ENCODE assay signal across 8 cellular contexts in genomic region chr14:56117765-56118610, GRCh38. TPM values are rescaled to one million over a fixed set of nuclear protein-coding genes. Genes with fewer than 3 reads are reported as not detected.
DNase-seq lines count a peak whose midpoint lies in the region; ATAC-seq and TF ChIP-seq lines count a peak whose summit lies in the region.

Gene PELI2, plus strand, starts transcription at chr14:56118411. Its CDS starts 250 bp downstream, at chr14:56118661.

- no peaks in the 10 kb centered on the region for H3K36me3 Mint-ChIP-seq in activated naive CD8-positive, alpha-beta T cell treated with anti-CD3 and anti-CD28 coated beads, Interleukin-2, amount 50 U/mL, for 24 hours (ENCODE audit: low read depth)

- H4K8ac ChIP-seq in trophoblast cell (ENCODE audit: low read depth, low read length) = peak within 1 kb of the TSS; percentile 61

- H4K12ac ChIP-seq in trophoblast cell (ENCODE audit: low read depth, low read length) = peak within 1 kb of the TSS; percentile 28

- H3K4ac ChIP-seq in trophoblast cell (ENCODE audit: low read depth, low read length) = no peak within 1 kb of the TSS

- H2BK12ac ChIP-seq in trophoblast cell (ENCODE audit: low read length) = peak within 1 kb of the TSS; percentile 53

- H3K18ac ChIP-seq in trophoblast cell (ENCODE audit: low read length) = peak within 1 kb of the TSS; percentile 87

- H3K79me2 ChIP-seq in HCT116 (ENCODE audit: insufficient read depth, low read length) (no peaks in the 10 kb centered on the region), trophoblast cell (ENCODE audit: control insufficient read depth, insufficient read depth, low read length, poor library complexity) (peaks cover 2% of the 10 kb centered on the region)

- H3K4me2 ChIP-seq in HCT116 (ENCODE audit: low read length) = peak within 1 kb of the TSS; percentile 95
- H3K4me2 ChIP-seq in trophoblast cell (ENCODE audit: low read length) = peak within 1 kb of the TSS; percentile 96

- peak within 1 kb of the TSS; percentile 27; the same call in 1 of the 2 replicates for H3K27ac ChIP-seq in HCT116 (ENCODE audit: low read depth, low read length)
- H3K27ac ChIP-seq in trophoblast cell (ENCODE audit: low read depth, low read length) = no peak within 1 kb of the TSS
- peak within 1 kb of the TSS; percentile 45 to 91 (median 84) for H3K27ac ChIP-seq in thyroid gland

- H3K4me3 Mint-ChIP-seq in activated naive CD8-positive, alpha-beta T cell treated with anti-CD3 and anti-CD28 coated beads, Interleukin-2, amount 50 U/mL, for 24 hours = peak within 1 kb of the TSS; percentile 87

- peak within 1 kb of the TSS; percentile 6 for H4K91ac ChIP-seq in trophoblast cell (ENCODE audit: low read depth, low read length)

- H3K14ac ChIP-seq in trophoblast cell (ENCODE audit: low read length) = no peak within 1 kb of the TSS

- WGBS in trophoblast cell (ENCODE audit: extremely low coverage, insufficient coverage, insufficient read length) = no CpG with 5 or more reads among the region's 96 CpGs
- WGBS in thyroid gland, 2 donors = 1 to 2% methylated on average over 31 to 43 of the region's 96 CpGs

- peak within 1 kb of the TSS; percentile 58 for H2BK120ac ChIP-seq in trophoblast cell (ENCODE audit: insufficient read depth, low read length, poor library complexity)

- H3K9ac ChIP-seq in HCT116 (ENCODE audit: low read length) (no peak within 1 kb of the TSS), trophoblast cell (ENCODE audit: low read length) (peak within 1 kb of the TSS; percentile 59)

- peak; percentile 65 for DNase-seq in EL
- peak; percentile 15 for DNase-seq in HCT116 (ENCODE audit: low read depth, low spot score)
- DNase-seq in NB4 (ENCODE audit: low read depth) = peak; percentile 71
- DNase-seq in SW480 (ENCODE audit: low spot score) = peak; percentile 65
- peak; percentile 71 for DNase-seq in activated naive CD8-positive, alpha-beta T cell treated with anti-CD3 and anti-CD28 coated beads, Interleukin-2, amount 50 U/mL, for 24 hours
- DNase-seq in cardiac septum (ENCODE audit: low spot score) = peak; percentile 89
- peak in 1 of 2 donors; percentile 52 for DNase-seq in trophoblast cell
- DNase-seq in thyroid gland = peak; percentile 87 to 88

- peaks cover 34% of the 10 kb centered on the region for H3K4me1 Mint-ChIP-seq in activated naive CD8-positive, alpha-beta T cell treated with anti-CD3 and anti-CD28 coated beads, Interleukin-2, amount 50 U/mL, for 24 hours

- H3K27me3 ChIP-seq in HCT116 (ENCODE audit: insufficient read depth, low read length) (peaks cover 76% of the 10 kb centered on the region), trophoblast cell (ENCODE audit: insufficient read depth, low read length) (peaks cover 6% of the 10 kb centered on the region), thyroid gland (no peaks in the 10 kb centered on the region)

- POLR2A ChIA-PET in HCT116 (lab: Charles Lee) = interaction anchor here (1.0 kb wide), 2 partner anchors 9 to 14 kb away, joined by 3 read pairs; no protein-coding TSS in a partner anchor

- H3K9me3 Mint-ChIP-seq in activated naive CD8-positive, alpha-beta T cell treated with anti-CD3 and anti-CD28 coated beads, Interleukin-2, amount 50 U/mL, for 24 hours = no peaks in the 10 kb centered on the region

- TF ChIP-seq CTCF in HCT116 (IDR thresholded peaks at IDR 0.05 in 2 of 3, conservative IDR thresholded peaks at IDR 0.05 in 1 of 3; ENCODE audit: borderline replicate concordance in 1 of 3, insufficient read depth in 1 of 3, low read depth in 2 of 3, low read length in 2 of 3) (no peak), NB4 (IDR thresholded peaks at IDR 0.05; ENCODE audit: low read depth, low read length) (no peak), thyroid gland (IDR thresholded peaks at IDR 0.05) (peak in 3 of 6 experiments; percentile 11 to 27 (median 19))

- TF ChIP-seq POLR2A in HCT116 (IDR thresholded peaks at IDR 0.05; ENCODE audit: borderline replicate concordance, extremely low read depth, insufficient read depth, insufficient read length) (no peak), NB4 (IDR thresholded peaks at IDR 0.05; ENCODE audit: extremely low read depth, insufficient read length) (no peak), thyroid gland (IDR thresholded peaks at IDR 0.05) (peak; percentile 47 to 92)

- H3K23ac ChIP-seq in trophoblast cell (ENCODE audit: low read length) = no peak within 1 kb of the TSS

- H3K27ac Mint-ChIP-seq in activated naive CD8-positive, alpha-beta T cell treated with anti-CD3 and anti-CD28 coated beads, Interleukin-2, amount 50 U/mL, for 24 hours = peak within 1 kb of the TSS; percentile 75

- peak within 1 kb of the TSS; percentile 27 for H2BK5ac ChIP-seq in trophoblast cell (ENCODE audit: low read depth, low read length, poor library complexity)

- H2AK5ac ChIP-seq in trophoblast cell (ENCODE audit: low read length) = no peak within 1 kb of the TSS

- intact Hi-C loops in HCT116 (cut with micrococcal nuclease) = loop anchor here (2.0 kb wide), 1 partner anchor 35 kb away; no protein-coding TSS in a partner anchor
- intact Hi-C loops in cardiac septum (cut with DNase I) = loop anchor here (5.0 kb wide), 2 partner anchors 104 to 224 kb away; no protein-coding TSS in a partner anchor
- intact Hi-C loops in thyroid gland (cut with DNase I) = no loop called here

- peak; percentile 86 for ATAC-seq in HCT116
- ATAC-seq in activated naive CD8-positive, alpha-beta T cell treated with anti-CD3 and anti-CD28 coated beads, Interleukin-2, amount 50 U/mL, for 24 hours = peak; percentile 81

- RAD21 ChIA-PET in HCT116 (lab: Charles Lee; ENCODE audit: low non-redundant PET in 1 of 2, low total read pairs in 2 of 2, uncharacterized antibody in 2 of 2, unreplicated experiment in 2 of 2) = no interaction called here

- no peaks in the 10 kb centered on the region for H4K20me1 ChIP-seq in HCT116 (ENCODE audit: insufficient read depth)

- no peaks in the 10 kb centered on the region for H3K9me2 ChIP-seq in HCT116 (ENCODE audit: insufficient read depth)

- BruUV-seq in HCT116 (replicated peaks; lab: Mats Ljungman, UMichigan) = no TSS peak

- TF ChIP-seq RAD21 in HCT116 (IDR thresholded peaks at IDR 0.05; ENCODE audit: low read depth) = no peak

- no peaks in the 10 kb centered on the region for H3K9me3 ChIP-seq in HCT116 (ENCODE audit: control insufficient read depth in 1 of 2, insufficient read depth in 1 of 2, low read depth in 1 of 2, low read length in 2 of 2)
- H3K9me3 ChIP-seq in trophoblast cell (ENCODE audit: insufficient read depth, low read depth, low read length) = no peaks in the 10 kb centered on the region
- H3K9me3 ChIP-seq in thyroid gland = no peaks in the 10 kb centered on the region

- H3K27me3 Mint-ChIP-seq in activated naive CD8-positive, alpha-beta T cell treated with anti-CD3 and anti-CD28 coated beads, Interleukin-2, amount 50 U/mL, for 24 hours = peaks cover 13% of the 10 kb centered on the region

- CTCF ChIA-PET in HCT116 (lab: Charles Lee) = interaction anchor here (1.0 kb wide), 1 partner anchor 223 kb away, joined by 4 read pairs; no protein-coding TSS in a partner anchor

- H3K4me1 ChIP-seq in HCT116 (ENCODE audit: control insufficient read depth in 1 of 2, insufficient read depth in 2 of 2, low read length in 2 of 2) (peaks cover 0 to 12% of the 10 kb centered on the region in 2 experiments; a peak in 2 of 4 replicates), trophoblast cell (ENCODE audit: control insufficient read depth in 1 of 2, insufficient read depth in 2 of 2, low read length in 2 of 2) (peaks cover 0 to 3% of the 10 kb centered on the region in 2 experiments), thyroid gland (peaks cover 11 to 13% of the 10 kb centered on the region in 2 donors)

- H2AFZ ChIP-seq in HCT116 (ENCODE audit: low read depth, low read length, poor library complexity, severe bottlenecking) (peak within 1 kb of the TSS; percentile 56), trophoblast cell (ENCODE audit: insufficient read depth, low read length, poor library complexity) (peak within 1 kb of the TSS; percentile 97)

- H3K79me1 ChIP-seq in trophoblast cell (ENCODE audit: low read length) = peaks cover 11% of the 10 kb centered on the region

- H3K36me3 ChIP-seq in HCT116 (ENCODE audit: control insufficient read depth in 1 of 2, insufficient read depth in 2 of 2, low read length in 2 of 2) (no peaks in the 10 kb centered on the region), trophoblast cell (ENCODE audit: control insufficient read depth in 1 of 2, insufficient read depth in 2 of 2, low read length in 2 of 2) (no peaks in the 10 kb centered on the region), thyroid gland (no peaks in the 10 kb centered on the region)

- peak within 1 kb of the TSS; percentile 56 to 63 for H3K4me3 ChIP-seq in HCT116 (replicated peaks in 1 of 2; ENCODE audit: low read depth in 1 of 2, low read length in 2 of 2)
- peak within 1 kb of the TSS; percentile 49 for H3K4me3 ChIP-seq in NB4 (ENCODE audit: low read depth, low read length)
- peak within 1 kb of the TSS; percentile 85 for H3K4me3 ChIP-seq in trophoblast cell (ENCODE audit: low read depth, low read length)
- H3K4me3 ChIP-seq in thyroid gland (replicated peaks in 1 of 3) = peak within 1 kb of the TSS; percentile 73 to 88 (median 87)

TF ChIP-seq in HCT116, 20 proteins besides CTCF, POLR2A, EP300 and RAD21:
- TF ChIP-seq EGR1 (IDR thresholded peaks at IDR 0.05; ENCODE audit: low read depth) (no peak), MAX (IDR thresholded peaks at IDR 0.05) (no peak), CBX3 (IDR thresholded peaks at IDR 0.05; ENCODE audit: low read depth) (no peak), ZFX (IDR thresholded peaks at IDR 0.05) (no peak)

RNA-seq across cellular contexts. Expression of gene PELI2, which starts in this region (rescaled TPM):
- 2.0 TPM for total RNA-seq in HCT116 (2021; ENCODE audit: unreplicated experiment)
- 0.61 and 0.81 TPM in 2 replicates for polyA plus RNA-seq in HCT116 (2012)
- 3.4 TPM for total RNA-seq in cardiac septum
- polyA plus RNA-seq in trophoblast cell (2013) = 1.4 and 1.5 TPM in 2 replicates
- 10 to 100 TPM; 10.8 to 17.6 (median 13.6) TPM for total RNA-seq in thyroid gland

Comparison
In these comparisons a context has a peak if more than half of its experiments do, and no peak if none do; other contexts are left out.
1. POLR2A ChIP-seq: peak in thyroid gland (2 of 2); none in HCT116 (single experiment) and NB4 (single experiment).
2. Peak in every context shown above with its lines, with median percentiles within 50 percentile points of each other: H3K4me3 ChIP-seq.